Comparison of ENCODE assay signal across 29 cellular contexts in genomic region chr12:66045506-66045905, GRCh38.
"Had no signal": no experiment of that assay in that cellular context is flagged by ENCODE, and none has a peak within 500 bp of the region (broad histone marks: within the 10 kb centered on the region; RNA-seq: fewer than 3 reads in every experiment).

No MANE protein-coding gene starts in this region.

- H3K4me1 ChIP-seq: pancreas, prostate gland, right atrium auricular region, spleen, suprapubic skin, testis, tibial artery, upper lobe of right lung, uterus had no signal

- H3K9me3 ChIP-seq: neutrophil, pancreas, prostate gland, right atrium auricular region, spleen, suprapubic skin, testis, tibial artery, transverse colon, upper lobe of right lung, uterus had no signal

- H3K4me3 ChIP-seq: pancreas, prostate gland, right atrium auricular region, skin epidermis, smooth muscle cell, spleen, suprapubic skin, testis, tibial artery, transverse colon, upper lobe of right lung, uterus had no signal

- ATAC-seq: naive thymus-derived CD8-positive, alpha-beta T cell; natural killer cell treated with Interleukin-12 subunit alpha and Interleukin-12 subunit beta and Interleukin-15 and Interleukin-18, amount 100 ng/mL, for 72 hours; pancreas; sciatic nerve; stimulated activated memory B cell treated with anti-CD40 and anti-IgM and Interleukin-4, amounts not matched to agents 10 μg/mL and 1 μg/mL and 100 μg/mL, for 72 hours; stimulated activated naive CD8-positive, alpha-beta T cell treated with anti-CD3 and anti-CD28 coated beads, Interleukin-15, amount 100 ng/mL, for 72 hours; stimulated activated naive CD8-positive, alpha-beta T cell treated with anti-CD3 and anti-CD28 coated beads, Interleukin-15, Interleukin-2, amounts not matched to agents 100 U/mL and 50 U/mL, for 24 hours; upper lobe of right lung had no signal

- H3K36me3 ChIP-seq: neutrophil, pancreas, prostate gland, right atrium auricular region, spleen, suprapubic skin, tibial artery, transverse colon, upper lobe of right lung, uterus had no signal

- H3K27ac ChIP-seq: neutrophil, pancreas, prostate gland, right atrium auricular region, spleen, suprapubic skin, testis, tibial artery, transverse colon, upper lobe of right lung, uterus had no signal

- DNase-seq: naive thymus-derived CD8-positive, alpha-beta T cell; nephron progenitor cell; nucleus accumbens; pancreas; retina; spleen; stimulated activated CD4-positive, alpha-beta T cell treated with anti-CD3 and anti-CD28 coated beads, Interleukin-12 subunit alpha, Interleukin-12 subunit beta, amount 100 ng/mL, for 4 hours; stimulated activated CD4-positive, alpha-beta T cell treated with anti-CD3 and anti-CD28 coated beads, Interleukin-1b, Interleukin-23, amount 100 ng/mL, for 48 hours; stimulated activated CD4-positive, alpha-beta T cell treated with anti-CD3 and anti-CD28 coated beads, Interleukin-4, amount 100 ng/mL, for 1 hour; stimulated activated CD4-positive, alpha-beta T cell treated with anti-CD3 and anti-CD28 coated beads, Interleukin-4, amount 100 ng/mL, for 4 hours; stimulated activated CD8-positive, alpha-beta memory T cell treated with anti-CD3 and anti-CD28 coated beads, Interleukin-4, amount 100 ng/mL, for 48 hours; stimulated activated naive CD4-positive, alpha-beta T cell; stimulated activated naive CD8-positive, alpha-beta T cell treated with anti-CD3 and anti-CD28 coated beads, Interleukin-15, amount 100 ng/mL, for 72 hours; stimulated activated naive CD8-positive, alpha-beta T cell treated with anti-CD3 and anti-CD28 coated beads, Interleukin-15, Interleukin-2, amounts not matched to agents 100 U/mL and 50 U/mL, for 24 hours; substantia nigra; testis; tibial artery; transverse colon; upper lobe of right lung; uterus had no signal

- H3K27me3 ChIP-seq: neutrophil, pancreas, right atrium auricular region, suprapubic skin, testis, tibial artery, transverse colon, uterus had no signal

- FAIRE-seq: pancreas had no signal

- H3K4me2 ChIP-seq: smooth muscle cell had no signal
